In genomic region chr7:17998692-17999091, GRCh38 we compare ENCODE assay signal across 9 cellular contexts. TPM values are rescaled to one million over a fixed set of nuclear protein-coding genes. Genes with fewer than 3 reads are reported as not detected.
"Had no signal": no experiment of that assay in that cellular context is flagged by ENCODE, and none has a peak within 500 bp of the region (broad histone marks: within the 10 kb centered on the region; RNA-seq: fewer than 3 reads in every experiment).

No MANE protein-coding gene starts in this region.

- H2AFZ ChIP-seq: GM23248 had no signal

- H3K4me3 ChIP-seq: GM23248 had no signal

- H3K9ac ChIP-seq: GM23248 had no signal

- FAIRE-seq: HTR-8/SVneo had no signal

- DNase-seq: GM23248, GOT3, H9, HCEC 1CT, HFFc6, KG1 had no signal

- H3K27ac ChIP-seq: GM23248 had no signal

RNA-seq across cellular contexts. Expression of gene PRPS1L1, which starts 29.0 kb away (rescaled TPM):
- total RNA-seq: GM23248, H9, HFFc6, HT-29 had no signal
- polyA plus RNA-seq: GM23248, IgD-negative memory B cell had no signal
